ENCODE assay signal across 1 cellular context in genomic region chr5:151384106-151384505, GRCh38.
TF ChIP-seq lines count a peak whose summit lies in the region.

No MANE protein-coding gene starts in this region.

TF ChIP-seq in K562, 482 proteins besides CTCF, POLR2A, EP300 and RAD21:
- TF ChIP-seq, protein P1, sequence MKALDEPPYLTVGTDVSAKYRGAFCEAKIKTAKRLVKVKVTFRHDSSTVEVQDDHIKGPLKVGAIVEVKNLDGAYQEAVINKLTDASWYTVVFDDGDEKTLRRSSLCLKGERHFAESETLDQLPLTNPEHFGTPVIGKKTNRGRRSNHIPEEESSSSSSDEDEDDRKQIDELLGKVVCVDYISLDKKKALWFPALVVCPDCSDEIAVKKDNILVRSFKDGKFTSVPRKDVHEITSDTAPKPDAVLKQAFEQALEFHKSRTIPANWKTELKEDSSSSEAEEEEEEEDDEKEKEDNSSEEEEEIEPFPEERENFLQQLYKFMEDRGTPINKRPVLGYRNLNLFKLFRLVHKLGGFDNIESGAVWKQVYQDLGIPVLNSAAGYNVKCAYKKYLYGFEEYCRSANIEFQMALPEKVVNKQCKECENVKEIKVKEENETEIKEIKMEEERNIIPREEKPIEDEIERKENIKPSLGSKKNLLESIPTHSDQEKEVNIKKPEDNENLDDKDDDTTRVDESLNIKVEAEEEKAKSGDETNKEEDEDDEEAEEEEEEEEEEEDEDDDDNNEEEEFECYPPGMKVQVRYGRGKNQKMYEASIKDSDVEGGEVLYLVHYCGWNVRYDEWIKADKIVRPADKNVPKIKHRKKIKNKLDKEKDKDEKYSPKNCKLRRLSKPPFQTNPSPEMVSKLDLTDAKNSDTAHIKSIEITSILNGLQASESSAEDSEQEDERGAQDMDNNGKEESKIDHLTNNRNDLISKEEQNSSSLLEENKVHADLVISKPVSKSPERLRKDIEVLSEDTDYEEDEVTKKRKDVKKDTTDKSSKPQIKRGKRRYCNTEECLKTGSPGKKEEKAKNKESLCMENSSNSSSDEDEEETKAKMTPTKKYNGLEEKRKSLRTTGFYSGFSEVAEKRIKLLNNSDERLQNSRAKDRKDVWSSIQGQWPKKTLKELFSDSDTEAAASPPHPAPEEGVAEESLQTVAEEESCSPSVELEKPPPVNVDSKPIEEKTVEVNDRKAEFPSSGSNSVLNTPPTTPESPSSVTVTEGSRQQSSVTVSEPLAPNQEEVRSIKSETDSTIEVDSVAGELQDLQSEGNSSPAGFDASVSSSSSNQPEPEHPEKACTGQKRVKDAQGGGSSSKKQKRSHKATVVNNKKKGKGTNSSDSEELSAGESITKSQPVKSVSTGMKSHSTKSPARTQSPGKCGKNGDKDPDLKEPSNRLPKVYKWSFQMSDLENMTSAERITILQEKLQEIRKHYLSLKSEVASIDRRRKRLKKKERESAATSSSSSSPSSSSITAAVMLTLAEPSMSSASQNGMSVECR (CRISPR knock-in tag; IDR thresholded peaks at IDR 0.05), result no peak
- peak; percentile 42 for TF ChIP-seq ELF1 (tag; IDR thresholded peaks at IDR 0.05)
- TF ChIP-seq NFE2L1 (tag; IDR thresholded peaks at IDR 0.05; ENCODE audit: borderline replicate concordance, low read depth), result no peak
- TF ChIP-seq CBX3 (IDR thresholded peaks at IDR 0.05; ENCODE audit: borderline replicate concordance in 1 of 2, low read length in 2 of 2), result no peak
- TF ChIP-seq RBM25 (IDR thresholded peaks at IDR 0.05; ENCODE audit: low read depth, low read length, severe bottlenecking), result no peak
- no peak for TF ChIP-seq ATF3 (IDR thresholded peaks at IDR 0.05)
- no peak for TF ChIP-seq ATF3 (CRISPR knock-in tag; conservative IDR thresholded peaks at IDR 0.05)
- TF ChIP-seq EWSR1 (IDR thresholded peaks at IDR 0.05; ENCODE audit: borderline replicate concordance, low read depth, partially characterized antibody), result no peak
- TF ChIP-seq, protein P2, sequence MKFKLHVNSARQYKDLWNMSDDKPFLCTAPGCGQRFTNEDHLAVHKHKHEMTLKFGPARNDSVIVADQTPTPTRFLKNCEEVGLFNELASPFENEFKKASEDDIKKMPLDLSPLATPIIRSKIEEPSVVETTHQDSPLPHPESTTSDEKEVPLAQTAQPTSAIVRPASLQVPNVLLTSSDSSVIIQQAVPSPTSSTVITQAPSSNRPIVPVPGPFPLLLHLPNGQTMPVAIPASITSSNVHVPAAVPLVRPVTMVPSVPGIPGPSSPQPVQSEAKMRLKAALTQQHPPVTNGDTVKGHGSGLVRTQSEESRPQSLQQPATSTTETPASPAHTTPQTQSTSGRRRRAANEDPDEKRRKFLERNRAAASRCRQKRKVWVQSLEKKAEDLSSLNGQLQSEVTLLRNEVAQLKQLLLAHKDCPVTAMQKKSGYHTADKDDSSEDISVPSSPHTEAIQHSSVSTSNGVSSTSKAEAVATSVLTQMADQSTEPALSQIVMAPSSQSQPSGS (CRISPR knock-in tag; IDR thresholded peaks at IDR 0.05), result no peak
- no peak for TF ChIP-seq NONO (IDR thresholded peaks at IDR 0.05; ENCODE audit: low read depth in 2 of 2, low read length in 1 of 2)
- TF ChIP-seq PBX2 (CRISPR knock-in tag; IDR thresholded peaks at IDR 0.05; ENCODE audit: low read depth), result no peak
- TF ChIP-seq PBX2 (tag; conservative IDR thresholded peaks at IDR 0.05; ENCODE audit: low read depth), result peak; percentile 76
- no peak for TF ChIP-seq TFAM (CRISPR knock-in tag; conservative IDR thresholded peaks at IDR 0.05)
- no peak for TF ChIP-seq TSHZ1 (CRISPR knock-in tag; IDR thresholded peaks at IDR 0.05)
- no peak for TF ChIP-seq POLR2AphosphoS5 (IDR thresholded peaks at IDR 0.05; ENCODE audit: control insufficient read depth, insufficient read depth, low read depth, low read length)
- TF ChIP-seq LEF1 (IDR thresholded peaks at IDR 0.05), result no peak
